In genomic region chr5:135113323-135113722, GRCh38 we compare ENCODE assay signal across 35 cellular contexts.
"Had no signal": no experiment of that assay in that cellular context is flagged by ENCODE, and none has a peak within 500 bp of the region (broad histone marks: within the 10 kb centered on the region; RNA-seq: fewer than 3 reads in every experiment).

No MANE protein-coding gene starts in this region.

- DNase-seq: activated B cell treated with CpG ODN at 0.5 μM for 24 hours; activated CD4-positive, alpha-beta T cell treated with anti-CD3 and anti-CD28 coated beads for 48 hours; activated CD4-positive, alpha-beta T cell treated with anti-CD3 and anti-CD28 coated beads, Interleukin-2, amount 50 U/mL, for 1 hour; activated CD4-positive, alpha-beta T cell treated with anti-CD3 and anti-CD28 coated beads, Interleukin-2, amount 50 U/mL, for 48 hours; activated CD8-positive, alpha-beta memory T cell treated with anti-CD3 and anti-CD28 coated beads for 24 hours; activated CD8-positive, alpha-beta T cell treated with anti-CD3 and anti-CD28 coated beads for 36 hours; activated effector memory CD4-positive, alpha-beta T cell treated with anti-CD3 and anti-CD28 coated beads, Interleukin-2, amount 50 U/mL, for 16 hours; activated naive CD4-positive, alpha-beta T cell treated with anti-CD3 and anti-CD28 coated beads for 36 hours; activated naive CD8-positive, alpha-beta T cell treated with anti-CD3 and anti-CD28 coated beads for 36 hours; activated naive CD8-positive, alpha-beta T cell treated with anti-CD3 and anti-CD28 coated beads, Interleukin-2, amount 50 U/mL, for 24 hours; activated T-cell treated with anti-CD3 and anti-CD28 coated beads, Interleukin-2, amount 50 U/mL, for 4 hours; adrenal gland; amygdala; dermis blood vessel endothelial cell; effector CD4-positive, alpha-beta T cell; effector memory CD8-positive, alpha-beta T cell; erythroblast; foreskin melanocyte; T-helper 1 cell; T-helper 17 cell; T1000; WERI-Rb-1 had no signal

- ATAC-seq: activated CD4-positive, CD25-positive, alpha-beta regulatory T cell treated with anti-CD3 and anti-CD28 coated beads, Interleukin-2, amount 50 U/mL, for 24 hours; activated CD8-positive, alpha-beta T cell treated with anti-CD3 and anti-CD28 coated beads for 36 hours; activated naive CD8-positive, alpha-beta T cell treated with anti-CD3 and anti-CD28 coated beads, Interleukin-2, amount 50 U/mL, for 24 hours; activated T-cell treated with anti-CD3 and anti-CD28 coated beads, Interleukin-2, amount 50 U/mL, for 4 hours; effector memory CD8-positive, alpha-beta T cell; gastroesophageal sphincter; T-helper 17 cell had no signal

- H3K9me3 Mint-ChIP-seq: activated B cell treated with CpG ODN at 0.5 μM for 24 hours; activated CD8-positive, alpha-beta T cell treated with anti-CD3 and anti-CD28 coated beads for 36 hours; activated naive CD4-positive, alpha-beta T cell treated with anti-CD3 and anti-CD28 coated beads for 36 hours; activated naive CD4-positive, alpha-beta T cell treated with anti-CD3 and anti-CD28 coated beads, Interleukin-2, amount 50 U/mL, for 24 hours; activated naive CD8-positive, alpha-beta T cell treated with anti-CD3 and anti-CD28 coated beads for 36 hours; activated naive CD8-positive, alpha-beta T cell treated with anti-CD3 and anti-CD28 coated beads, Interleukin-2, amount 50 U/mL, for 24 hours; activated T-cell treated with anti-CD3 and anti-CD28 coated beads, Interleukin-2, amount 50 U/mL, for 4 hours; activated T-helper 1 cell treated with anti-CD3 and anti-CD28 coated beads, Interleukin-12 subunit alpha, Interleukin-12 subunit beta, Interleukin-2, Interleukin-4 antibody, amounts not matched to agents 30 ng/mL and 10 ng/mL and 1 ng/mL, durations not matched to agents 14 hours and 24 hours and 36 hours; activated T-helper 2 cell treated with anti-CD3 and anti-CD28 coated beads, Interferon-gamma antibody, Interleukin-2, Interleukin-4, amounts not matched to agents 10 μg/mL and 5 μg/mL and 100 μg/mL, durations not matched to agents 14 hours and 24 hours and 36 hours; brain; central memory CD8-positive, alpha-beta T cell; effector memory CD8-positive, alpha-beta T cell; T-helper 2 cell treated with Interferon-gamma antibody and Interleukin-4, amounts not matched to agents 5 μg/mL and 100 μg/mL, for 36 hours had no signal

- H3K4me1 ChIP-seq: ascending aorta, breast epithelium had no signal

- H3K36me3 ChIP-seq: adrenal gland, ascending aorta, breast epithelium, cardiac muscle cell, esophagus muscularis mucosa, gastroesophageal sphincter, WERI-Rb-1 had no signal

- H3K9me3 ChIP-seq: adrenal gland, ascending aorta, breast epithelium, esophagus muscularis mucosa, gastroesophageal sphincter had no signal

- H3K36me3 Mint-ChIP-seq: activated naive CD4-positive, alpha-beta T cell treated with anti-CD3 and anti-CD28 coated beads, Interleukin-2, amount 50 U/mL, for 24 hours; activated naive CD8-positive, alpha-beta T cell treated with anti-CD3 and anti-CD28 coated beads for 36 hours; brain had no signal

- H3K27ac ChIP-seq: adrenal gland, ascending aorta, breast epithelium, cardiac muscle cell, coronary artery, esophagus muscularis mucosa, gastroesophageal sphincter, WERI-Rb-1 had no signal

- H3K4me1 Mint-ChIP-seq: activated B cell treated with CpG ODN at 0.5 μM for 24 hours; activated naive CD4-positive, alpha-beta T cell treated with anti-CD3 and anti-CD28 coated beads, Interleukin-2, amount 50 U/mL, for 24 hours; activated naive CD8-positive, alpha-beta T cell treated with anti-CD3 and anti-CD28 coated beads for 36 hours; activated naive CD8-positive, alpha-beta T cell treated with anti-CD3 and anti-CD28 coated beads, Interleukin-2, amount 50 U/mL, for 24 hours; central memory CD8-positive, alpha-beta T cell had no signal

- H3K4me3 ChIP-seq: adrenal gland, ascending aorta, breast epithelium, cardiac muscle cell, coronary artery, esophagus muscularis mucosa, gastroesophageal sphincter had no signal

- H3K27me3 Mint-ChIP-seq: activated CD8-positive, alpha-beta T cell treated with anti-CD3 and anti-CD28 coated beads for 36 hours; activated naive CD4-positive, alpha-beta T cell treated with anti-CD3 and anti-CD28 coated beads, Interleukin-2, amount 50 U/mL, for 24 hours; activated naive CD8-positive, alpha-beta T cell treated with anti-CD3 and anti-CD28 coated beads for 36 hours; activated naive CD8-positive, alpha-beta T cell treated with anti-CD3 and anti-CD28 coated beads, Interleukin-2, amount 50 U/mL, for 24 hours had no signal

- H3K27me3 ChIP-seq: adrenal gland, ascending aorta, breast epithelium, esophagus muscularis mucosa, gastroesophageal sphincter had no signal

- H3K27ac Mint-ChIP-seq: activated B cell treated with CpG ODN at 0.5 μM for 24 hours; activated CD8-positive, alpha-beta T cell treated with anti-CD3 and anti-CD28 coated beads for 36 hours; activated naive CD4-positive, alpha-beta T cell treated with anti-CD3 and anti-CD28 coated beads for 36 hours; activated naive CD4-positive, alpha-beta T cell treated with anti-CD3 and anti-CD28 coated beads, Interleukin-2, amount 50 U/mL, for 24 hours; activated naive CD8-positive, alpha-beta T cell treated with anti-CD3 and anti-CD28 coated beads for 36 hours; activated naive CD8-positive, alpha-beta T cell treated with anti-CD3 and anti-CD28 coated beads, Interleukin-2, amount 50 U/mL, for 24 hours; activated T-helper 1 cell treated with anti-CD3 and anti-CD28 coated beads, Interleukin-12 subunit alpha, Interleukin-12 subunit beta, Interleukin-2, Interleukin-4 antibody, amounts not matched to agents 30 ng/mL and 10 ng/mL and 1 ng/mL, durations not matched to agents 14 hours and 24 hours and 36 hours; activated T-helper 2 cell treated with anti-CD3 and anti-CD28 coated beads, Interferon-gamma antibody, Interleukin-2, Interleukin-4, amounts not matched to agents 10 μg/mL and 5 μg/mL and 100 μg/mL, durations not matched to agents 14 hours and 24 hours and 36 hours; effector memory CD8-positive, alpha-beta T cell; T-helper 17 cell; T-helper 2 cell treated with Interferon-gamma antibody and Interleukin-4, amounts not matched to agents 5 μg/mL and 100 μg/mL, for 36 hours had no signal

- H3K4me3 Mint-ChIP-seq: activated B cell treated with CpG ODN at 0.5 μM for 24 hours; activated CD8-positive, alpha-beta T cell treated with anti-CD3 and anti-CD28 coated beads for 36 hours; activated naive CD4-positive, alpha-beta T cell treated with anti-CD3 and anti-CD28 coated beads for 36 hours; activated naive CD4-positive, alpha-beta T cell treated with anti-CD3 and anti-CD28 coated beads, Interleukin-2, amount 50 U/mL, for 24 hours; activated naive CD8-positive, alpha-beta T cell treated with anti-CD3 and anti-CD28 coated beads for 36 hours; activated naive CD8-positive, alpha-beta T cell treated with anti-CD3 and anti-CD28 coated beads, Interleukin-2, amount 50 U/mL, for 24 hours; activated T-cell treated with anti-CD3 and anti-CD28 coated beads, Interleukin-2, amount 50 U/mL, for 4 hours; activated T-helper 1 cell treated with anti-CD3 and anti-CD28 coated beads, Interleukin-12 subunit alpha, Interleukin-12 subunit beta, Interleukin-2, Interleukin-4 antibody, amounts not matched to agents 30 ng/mL and 10 ng/mL and 1 ng/mL, durations not matched to agents 14 hours and 24 hours and 36 hours; brain; central memory CD8-positive, alpha-beta T cell; effector memory CD8-positive, alpha-beta T cell; T-helper 17 cell; T-helper 2 cell treated with Interferon-gamma antibody and Interleukin-4, amounts not matched to agents 5 μg/mL and 100 μg/mL, for 36 hours had no signal
